Comparison of ENCODE assay signal across 1 cellular context in the genomic region with DNA sequence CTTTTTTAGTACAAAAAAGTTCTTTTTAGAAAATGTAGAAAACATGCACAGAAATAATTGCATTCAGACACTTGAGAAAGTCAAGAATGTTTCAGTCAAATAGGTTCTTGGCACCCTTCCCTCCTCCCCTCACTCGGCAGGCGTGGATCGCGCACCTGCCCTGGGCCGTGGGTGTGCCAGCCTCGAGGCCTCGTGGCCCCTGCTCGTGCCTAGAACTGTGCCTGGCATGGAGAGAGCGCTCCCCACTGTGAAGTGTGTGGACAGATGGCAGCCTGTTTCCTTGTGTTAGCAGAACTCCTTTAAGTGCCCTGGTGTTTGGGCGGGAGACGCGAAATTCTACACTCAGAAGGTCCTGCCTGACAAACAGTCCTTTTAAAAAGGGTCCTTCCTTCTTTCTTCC.
TF ChIP-seq lines count a peak whose summit lies in the region.

No MANE protein-coding gene starts in this region.

TF ChIP-seq in IMR-90, 13 proteins besides CTCF, POLR2A, EP300 and RAD21 (continued from another document):
- TF ChIP-seq ELK1 (IDR thresholded peaks at IDR 0.05; ENCODE audit: borderline replicate concordance, low read depth, low read length) = no peak
TF ChIP-seq in IMR-90: peak in this region for 0.
